In genomic region chr21:18741954-18742353, GRCh38 we compare ENCODE assay signal across 7 cellular contexts.
"Had no signal": no experiment of that assay in that cellular context is flagged by ENCODE, and none has a peak within 500 bp of the region (broad histone marks: within the 10 kb centered on the region; RNA-seq: fewer than 3 reads in every experiment).

No MANE protein-coding gene starts in this region.

- DNase-seq: IMR-90, KBM-7, KG1 had no signal

- H3K27ac ChIP-seq: HL-60, KMS-11 had no signal

- H3K4me2 ChIP-seq: KMS-11 had no signal

- H3K9ac ChIP-seq: KMS-11 had no signal

- ATAC-seq: HepG2 had no signal

- FAIRE-seq: HepG2, HTR-8/SVneo had no signal
